Comparison of ENCODE assay signal across 8 cellular contexts in the genomic region with DNA sequence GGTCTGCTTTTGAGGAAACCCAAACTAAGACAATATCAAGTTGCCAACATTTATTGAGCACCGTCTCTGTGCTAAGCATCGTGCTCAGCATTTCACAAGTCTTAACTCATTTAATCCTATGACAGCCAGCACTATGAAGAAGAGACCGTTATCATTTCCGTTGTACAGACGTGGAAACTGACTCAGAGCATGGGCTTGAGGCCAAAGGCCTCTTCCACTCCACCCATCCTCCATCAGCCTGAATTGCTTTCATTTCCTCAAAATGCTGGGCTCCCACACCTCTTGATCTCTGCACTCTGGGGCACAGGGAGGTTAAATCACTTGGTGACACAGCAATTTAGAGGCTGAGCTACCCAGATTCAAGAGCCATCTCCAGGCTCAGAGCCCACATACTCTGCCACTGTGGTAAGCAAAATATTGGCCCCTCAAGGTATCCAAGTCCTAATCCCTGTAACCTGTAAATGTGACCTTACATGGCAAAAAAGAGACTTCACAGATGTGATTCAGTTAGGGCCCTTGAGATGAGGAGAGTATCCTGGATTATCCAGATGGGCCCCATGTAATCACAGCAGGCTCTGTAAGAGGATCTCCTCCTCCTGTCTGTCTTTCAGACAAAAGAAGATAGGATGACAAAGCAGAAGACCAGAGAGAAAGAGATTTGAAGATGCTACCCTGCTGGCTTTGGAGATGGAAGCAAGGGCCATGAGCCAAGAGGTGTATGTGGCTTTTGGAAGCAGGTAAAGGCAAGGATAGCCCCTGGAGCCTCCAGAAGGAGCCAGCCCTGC. TPM values are rescaled to one million over a fixed set of nuclear protein-coding genes. Genes with fewer than 3 reads are reported as not detected.
DNase-seq lines count a peak whose midpoint lies in the region; ATAC-seq and TF ChIP-seq lines count a peak whose summit lies in the region.

No MANE protein-coding gene starts in this region.

- H3K4me1 Mint-ChIP-seq in stimulated activated memory B cell treated with anti-CD40 and anti-IgM and Interleukin-4, amounts not matched to agents 10 μg/mL and 1 μg/mL and 100 μg/mL, for 72 hours, result peaks cover 31% of the 10 kb centered on the region

- peak; percentile 74 for DNase-seq in BJ (ENCODE audit: low read depth)
- DNase-seq in SKM-1 (lab: John Stamatoyannopoulos, UW; ENCODE audit: unreplicated experiment), result peak; percentile 98
- DNase-seq in astrocyte of the hippocampus (ENCODE audit: low read depth, low spot score), result peak; percentile 48
- DNase-seq in lung microvascular endothelial cell (ENCODE audit: low read depth in 2 of 2), result peak; percentile 90 to 94
- DNase-seq in cerebellar nuclear complex (lab: John Stamatoyannopoulos, UW), result no peak

- no peaks in the 10 kb centered on the region for H3K27me3 ChIP-seq in BJ (ENCODE audit: control insufficient read depth, insufficient read depth, low read length)

- H3K4me3 Mint-ChIP-seq in stimulated activated memory B cell treated with anti-CD40 and anti-IgM and Interleukin-4, amounts not matched to agents 10 μg/mL and 1 μg/mL and 100 μg/mL, for 72 hours, result no peak overlapping the region

- POLR2A ChIA-PET in BJ (lab: Charles Lee), result interaction anchor here (0.7 kb wide), 1 partner anchor 315 kb away, joined by 19 read pairs; no protein-coding TSS in a partner anchor

- peak overlapping the region; percentile 38 for H3K27ac Mint-ChIP-seq in stimulated activated memory B cell treated with anti-CD40 and anti-IgM and Interleukin-4, amounts not matched to agents 10 μg/mL and 1 μg/mL and 100 μg/mL, for 72 hours

- H3K36me3 ChIP-seq in BJ (ENCODE audit: control insufficient read depth, insufficient read depth, low read length), result no peaks in the 10 kb centered on the region

- CTCF ChIA-PET in BJ (lab: Yijun Ruan, JAX), result interaction anchor here (1.4 kb wide), 1 partner anchor 10 kb away, joined by 6 read pairs; no protein-coding TSS in a partner anchor

- no peak for TF ChIP-seq CTCF in BJ (IDR thresholded peaks at IDR 0.05; ENCODE audit: insufficient read depth, low read depth, low read length)

- H3K4me3 ChIP-seq in BJ (ENCODE audit: low read depth, low read length), result no peak overlapping the region

- no peaks in the 10 kb centered on the region for H3K36me3 Mint-ChIP-seq in stimulated activated memory B cell treated with anti-CD40 and anti-IgM and Interleukin-4, amounts not matched to agents 10 μg/mL and 1 μg/mL and 100 μg/mL, for 72 hours

- H3K9me3 Mint-ChIP-seq in stimulated activated memory B cell treated with anti-CD40 and anti-IgM and Interleukin-4, amounts not matched to agents 10 μg/mL and 1 μg/mL and 100 μg/mL, for 72 hours, result no peaks in the 10 kb centered on the region

- ATAC-seq in GM19397 (IDR thresholded peaks at IDR 0.05; ENCODE audit: unreplicated experiment) (peak; percentile 99), HG03469 (IDR thresholded peaks at IDR 0.05; ENCODE audit: unreplicated experiment) (peak; percentile 92)
- peak; percentile 99 for ATAC-seq in stimulated activated memory B cell treated with anti-CD40 and anti-IgM and Interleukin-4, amounts not matched to agents 10 μg/mL and 1 μg/mL and 100 μg/mL, for 72 hours

- no peaks in the 10 kb centered on the region for H3K27me3 Mint-ChIP-seq in stimulated activated memory B cell treated with anti-CD40 and anti-IgM and Interleukin-4, amounts not matched to agents 10 μg/mL and 1 μg/mL and 100 μg/mL, for 72 hours

RNA-seq across cellular contexts. Expression of a gene that starts 24.3 kb away (rescaled TPM):
- 73.7 and 111 TPM in 2 replicates for polyA plus RNA-seq in BJ (2011; rRNA removed)
- polyA minus RNA-seq in BJ (2011; rRNA and poly(A)+ RNA removed), result 166 and 189 TPM in 2 replicates
- total RNA-seq in lung microvascular endothelial cell, result 305 and 328 TPM in 2 replicates

Comparison
In these comparisons a context has a peak if more than half of its experiments do, and no peak if none do; other contexts are left out.
1. DNase-seq: peak in BJ (single experiment), SKM-1 (single experiment), astrocyte of the hippocampus (single experiment) and lung microvascular endothelial cell (2 of 2); none in cerebellar nuclear complex (0 of 2).
2. Peak in every context shown above with its lines, with median percentiles within 50 percentile points of each other: ATAC-seq.